Comparison of ENCODE assay signal across 1 cellular context in genomic region chr11:77020751-77021150, GRCh38.
TF ChIP-seq lines count a peak whose summit lies in the region.

No MANE protein-coding gene starts in this region.

TF ChIP-seq in K562, 482 proteins besides CTCF, POLR2A, EP300 and RAD21:
- TF ChIP-seq U2AF2 (optimal IDR thresholded peaks at IDR 0.05; ENCODE audit: low read depth, low read length) (no peak), PBX2 (CRISPR knock-in tag; IDR thresholded peaks at IDR 0.05; ENCODE audit: low read depth) (no peak), PBX2 (tag; conservative IDR thresholded peaks at IDR 0.05; ENCODE audit: low read depth) (peak; percentile 67), MEIS2 (IDR thresholded peaks at IDR 0.05; ENCODE audit: partially characterized antibody) (peak; percentile 62), ZNF282 (CRISPR knock-in tag; IDR thresholded peaks at IDR 0.05) (no peak)
TF ChIP-seq in K562: peak in this region for 2.
